In the genomic region with DNA sequence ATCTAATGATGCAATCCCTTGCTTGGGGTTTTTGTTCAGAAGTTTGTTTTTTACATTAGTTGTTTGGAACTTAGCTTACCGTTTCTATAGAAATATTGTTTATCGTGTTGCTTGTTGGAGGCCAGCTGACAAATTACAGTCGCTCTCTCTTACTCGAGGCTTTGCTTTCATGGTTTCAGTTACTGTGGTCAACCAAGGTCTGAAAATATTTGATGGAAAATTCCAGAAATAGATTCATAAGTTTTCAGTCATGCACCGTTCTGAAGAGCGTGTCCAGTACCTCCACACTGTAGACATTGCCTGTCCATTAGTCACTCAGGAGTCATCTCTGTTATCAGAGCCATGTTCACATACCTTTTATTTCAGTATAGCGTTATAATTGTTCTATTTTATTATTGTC, we compare ENCODE assay signal across 13 cellular contexts. TPM values are rescaled to one million over a fixed set of nuclear protein-coding genes. Genes with fewer than 3 reads are reported as not detected.
DNase-seq lines count a peak whose midpoint lies in the region; ATAC-seq and TF ChIP-seq lines count a peak whose summit lies in the region.
"Had no signal": no experiment of that assay in that cellular context is flagged by ENCODE, and none has a peak within 500 bp of the region (broad histone marks: within the 10 kb centered on the region; RNA-seq: fewer than 3 reads in every experiment).

No MANE protein-coding gene starts in this region.

- no peak overlapping the region for H3K27ac ChIP-seq in Panc1 (ENCODE audit: low read length)
- H3K27ac ChIP-seq: adrenal gland, C4-2B, prostate gland, uterus had no signal

- in situ Hi-C loops in Panc1 (cut with HindIII; ENCODE audit: low pct_unique_long_range_greater_than_20kb, low sequenced_read_pairs), result no loop called here

- intact Hi-C loops in Panc1 (cut with micrococcal nuclease; ENCODE audit: unreplicated experiment), result no loop called here

- no peaks in the 10 kb centered on the region for H3K27me3 ChIP-seq in Panc1 (ENCODE audit: control insufficient read depth, insufficient read depth, low read length)
- no peaks in the 10 kb centered on the region for H3K27me3 ChIP-seq in BE2C
- H3K27me3 ChIP-seq: adrenal gland, uterus had no signal

- BruUV-seq in Panc1 (replicated peaks; lab: Mats Ljungman, UMichigan), result no TSS peak

- no peaks in the 10 kb centered on the region for H3K9me3 ChIP-seq in Panc1 (ENCODE audit: control insufficient read depth, insufficient read depth, low read depth, low read length)
- no peaks in the 10 kb centered on the region for H3K9me3 ChIP-seq in BE2C
- H3K9me3 ChIP-seq: adrenal gland, prostate gland, uterus had no signal

- H3K36me3 ChIP-seq in Panc1 (ENCODE audit: control insufficient read depth, insufficient read depth, low read length) (no peaks in the 10 kb centered on the region; the same call in 1 of the 2 replicates), BE2C (no peaks in the 10 kb centered on the region)
- H3K36me3 ChIP-seq: prostate gland, uterus had no signal

- H3K4me1 ChIP-seq in Panc1 (ENCODE audit: control insufficient read depth, insufficient read depth, low read length), result no peaks in the 10 kb centered on the region
- H3K4me1 ChIP-seq in BE2C, result no peaks in the 10 kb centered on the region
- H3K4me1 ChIP-seq: adrenal gland, prostate gland, uterus had no signal

- POLR2A ChIA-PET in Panc1 (lab: Charles Lee), result no interaction called here

- TF ChIP-seq CTCF in Panc1 (IDR thresholded peaks at IDR 0.05) (no peak), BE2C (IDR thresholded peaks at IDR 0.05; ENCODE audit: low read depth, low read length) (no peak)

- DNase-seq in A172 (ENCODE audit: low spot score) (peak; percentile 52), Panc1 (ENCODE audit: low read depth, low spot score) (no peak), fibroblast of peridontal ligament (ENCODE audit: extremely low read depth) (peak; percentile 70), putamen (ENCODE audit: low spot score) (no peak), BE2C (no peak), NCI-H2107 treated with DMSO at 0.1 percent for 48 hours (lab: John Stamatoyannopoulos, UW; ENCODE audit: unreplicated experiment) (no peak), NCI-H187 (lab: John Stamatoyannopoulos, UW) (no peak)
- DNase-seq: adrenal gland, left colon, uterus had no signal

- H3K4me3 ChIP-seq in Panc1 (ENCODE audit: low read depth in 2 of 2, low read length in 2 of 2) (no peak overlapping the region), BE2C (ENCODE audit: low read depth, low read length) (no peak overlapping the region)
- H3K4me3 ChIP-seq: adrenal gland, prostate gland, uterus had no signal

- peak; percentile 44 for ATAC-seq in GM18909 (IDR thresholded peaks at IDR 0.05; ENCODE audit: poor library complexity, unreplicated experiment)
- 0 out of 2 replicates have a peak, but pooled peaks have one; percentile 29 for ATAC-seq in Panc1
- ATAC-seq: left colon had no signal

- CTCF ChIA-PET in Panc1 (lab: Charles Lee), result no interaction called here

RNA-seq across cellular contexts. Expression of gene DEK, which starts 47.9 kb away (rescaled TPM):
- total RNA-seq in A172 (2014; rRNA removed; shearing (Covaris generic)), result 193 and 213 TPM in 2 replicates
- 177 TPM for total RNA-seq in Panc1 (2021; ENCODE audit: unreplicated experiment)
- 93.0 TPM for polyA plus RNA-seq in Panc1 (2012; ENCODE audit: insufficient read length)
- polyA plus RNA-seq in BE2C (2012; ENCODE audit: insufficient read depth, insufficient read length, low read depth), result 37.0 TPM

Comparison
In these comparisons a context has a peak if more than half of its experiments do, and no peak if none do; other contexts are left out.
1. DNase-seq: peak in A172 (single experiment) and fibroblast of peridontal ligament (single experiment); none in Panc1 (single experiment), putamen (single experiment), BE2C (single experiment), NCI-H2107 treated with DMSO at 0.1 percent for 48 hours (single experiment) and NCI-H187 (0 of 2).